In genomic region chr19:38411041-38411712, GRCh38 we compare ENCODE assay signal across 35 cellular contexts. TPM values are rescaled to one million over a fixed set of nuclear protein-coding genes. Genes with fewer than 3 reads are reported as not detected.
"Had no signal": no experiment of that assay in that cellular context is flagged by ENCODE, and none has a peak within 500 bp of the region (broad histone marks: within the 10 kb centered on the region; RNA-seq: fewer than 3 reads in every experiment).

No MANE protein-coding gene starts in this region.

- H3K9me3 Mint-ChIP-seq: nephron; stimulated activated naive B cell treated with anti-CD40 and anti-IgM and Interleukin-4, amounts not matched to agents 10 μg/mL and 1 μg/mL and 100 μg/mL, for 72 hours had no signal

- FAIRE-seq: pancreas, TTC549 had no signal

- DNase-seq: activated CD4-positive, alpha-beta T cell treated with anti-CD3 and anti-CD28 coated beads for 4 hours; activated CD4-positive, alpha-beta T cell treated with anti-CD3 and anti-CD28 coated beads, Interleukin-2, amount 50 U/mL, for 4 hours; activated effector memory CD4-positive, alpha-beta T cell treated with Interleukin-2 at 50 U/mL for 16 hours; activated naive CD4-positive, alpha-beta T cell treated with Interleukin-2 at 50 U/mL for 16 hours; aorta; body of pancreas; cerebellar nuclear complex; colonic mucosa; dorsolateral prefrontal cortex; effector memory CD4-positive, alpha-beta T cell; gastrocnemius medialis; glutamatergic neuron; islet precursor cell; left ventricle myocardium inferior; mucosa of descending colon; pancreas; retina; stimulated activated CD4-positive, alpha-beta T cell treated with anti-CD3 and anti-CD28 coated beads, Interleukin-1b, Interleukin-23, amount 100 ng/mL, for 48 hours; stimulated activated CD4-positive, alpha-beta T cell treated with anti-CD3 and anti-CD28 coated beads, Interleukin-4, amount 100 ng/mL, for 4 hours; stimulated activated CD8-positive, alpha-beta memory T cell treated with anti-CD3 and anti-CD28 coated beads, Interleukin-4, amount 100 ng/mL, for 48 hours; stimulated activated naive B cell treated with anti-CD40 and anti-IgM and Interleukin-4, amounts not matched to agents 10 μg/mL and 1 μg/mL and 100 μg/mL, for 72 hours; stomach; T-helper 9 cell; tibial artery; upper lobe of right lung had no signal

- H3K36me3 ChIP-seq: colonic mucosa, gastrocnemius medialis, prostate gland had no signal

- H3K4me1 ChIP-seq: body of pancreas, colonic mucosa, gastrocnemius medialis, left ventricle myocardium inferior, pancreas, prostate gland, stomach, suprapubic skin, tibial artery, upper lobe of right lung had no signal

- H3K27ac ChIP-seq: body of pancreas, colonic mucosa, dorsolateral prefrontal cortex, gastrocnemius medialis, left ventricle myocardium inferior, pancreas, prostate gland, stomach, suprapubic skin, tibial artery, upper lobe of right lung, VCaP had no signal

- ATAC-seq: body of pancreas; gastrocnemius medialis; mucosa of descending colon; sciatic nerve; stimulated activated naive B cell treated with anti-CD40 and anti-IgM and Interleukin-4, amounts not matched to agents 10 μg/mL and 1 μg/mL and 100 μg/mL, for 72 hours; upper lobe of right lung had no signal

- H3K36me3 Mint-ChIP-seq: activated naive CD8-positive, alpha-beta T cell had no signal

- H3K4me3 ChIP-seq: body of pancreas, colonic mucosa, dorsolateral prefrontal cortex, gastrocnemius medialis, left ventricle myocardium inferior, mucosa of descending colon, pancreas, prostate gland, smooth muscle cell, stomach, suprapubic skin, tibial artery, upper lobe of right lung had no signal

- H3K4me3 Mint-ChIP-seq: activated naive CD8-positive, alpha-beta T cell; nephron; stimulated activated naive B cell treated with anti-CD40 and anti-IgM and Interleukin-4, amounts not matched to agents 10 μg/mL and 1 μg/mL and 100 μg/mL, for 72 hours had no signal

- H3K4me1 Mint-ChIP-seq: stimulated activated naive B cell treated with anti-CD40 and anti-IgM and Interleukin-4, amounts not matched to agents 10 μg/mL and 1 μg/mL and 100 μg/mL, for 72 hours had no signal

- H3K9me3 ChIP-seq: body of pancreas, colonic mucosa, gastrocnemius medialis, left ventricle myocardium inferior, mucosa of descending colon, pancreas, prostate gland, stomach, suprapubic skin, tibial artery, upper lobe of right lung had no signal

- H3K4me2 ChIP-seq: smooth muscle cell had no signal

- H3K27me3 ChIP-seq: body of pancreas, colonic mucosa, dorsolateral prefrontal cortex, gastrocnemius medialis, pancreas, suprapubic skin, upper lobe of right lung had no signal

- H3K27ac Mint-ChIP-seq: activated naive CD8-positive, alpha-beta T cell; nephron; stimulated activated naive B cell treated with anti-CD40 and anti-IgM and Interleukin-4, amounts not matched to agents 10 μg/mL and 1 μg/mL and 100 μg/mL, for 72 hours had no signal

RNA-seq across cellular contexts. Expression of gene RASGRP4, which starts 14.8 kb away (rescaled TPM):
- total RNA-seq: epithelial cell of proximal tubule, lung microvascular endothelial cell, smooth muscle cell had no signal
- polyA plus RNA-seq: smooth muscle cell had no signal

RNA-seq across cellular contexts. Expression of gene RYR1, which starts 22.3 kb away (rescaled TPM):
- total RNA-seq: lung microvascular endothelial cell had no signal

RNA-seq across cellular contexts. Expression of gene GGN, which starts 23.3 kb away (rescaled TPM):
- total RNA-seq: left ventricle myocardium inferior, lung microvascular endothelial cell, stomach, upper lobe of right lung had no signal
